In genomic region chrX:28595346-28595745, GRCh38 we compare ENCODE assay signal across 24 cellular contexts. TPM values are rescaled to one million over a fixed set of nuclear protein-coding genes. Genes with fewer than 3 reads are reported as not detected.
"Had no signal": no experiment of that assay in that cellular context is flagged by ENCODE, and none has a peak within 500 bp of the region (broad histone marks: within the 10 kb centered on the region; RNA-seq: fewer than 3 reads in every experiment).

No MANE protein-coding gene starts in this region.

- H3K9ac ChIP-seq: KMS-11 had no signal

- H3K4me3 Mint-ChIP-seq: activated CD4-positive, alpha-beta memory T cell treated with anti-CD3 and anti-CD28 coated beads, Interleukin-2, amount 10 ng/mL, durations not matched to agents 7 days and 5 days; activated CD4-positive, alpha-beta T cell treated with anti-CD3 and anti-CD28 coated beads for 36 hours; activated naive CD4-positive, alpha-beta T cell treated with anti-CD3 and anti-CD28 coated beads for 36 hours; activated naive CD8-positive, alpha-beta T cell; activated T-helper 17 cell treated with anti-CD3 and anti-CD28 coated beads, Interleukin-2, amount 50 U/mL, for 72 hours; T-helper 17 cell had no signal

- H3K4me1 Mint-ChIP-seq: activated CD4-positive, alpha-beta memory T cell treated with anti-CD3 and anti-CD28 coated beads, Interleukin-2, amount 10 ng/mL, durations not matched to agents 7 days and 5 days; activated CD4-positive, alpha-beta T cell treated with anti-CD3 and anti-CD28 coated beads for 36 hours; activated T-helper 17 cell treated with anti-CD3 and anti-CD28 coated beads, Interleukin-2, amount 50 U/mL, for 72 hours; T-helper 17 cell had no signal

- H3K27ac ChIP-seq: brain microvascular endothelial cell, cardiac muscle cell, KMS-11, VCaP had no signal

- H3K27me3 Mint-ChIP-seq: activated CD4-positive, alpha-beta memory T cell treated with anti-CD3 and anti-CD28 coated beads, Interleukin-2, amount 10 ng/mL, durations not matched to agents 7 days and 5 days; activated CD4-positive, alpha-beta T cell treated with anti-CD3 and anti-CD28 coated beads for 36 hours; activated naive CD8-positive, alpha-beta T cell; activated T-helper 17 cell treated with anti-CD3 and anti-CD28 coated beads, Interleukin-2, amount 50 U/mL, for 72 hours; T-helper 17 cell had no signal

- DNase-seq: activated CD4-positive, alpha-beta memory T cell treated with anti-CD3 and anti-CD28 coated beads, Interleukin-2, amount 10 ng/mL, durations not matched to agents 7 days and 5 days; activated CD4-positive, alpha-beta T cell treated with anti-CD3 and anti-CD28 coated beads for 36 hours; activated CD4-positive, alpha-beta T cell treated with anti-CD3 and anti-CD28 coated beads, Interleukin-2, amount 50 U/mL, for 1 hour; activated gamma-delta T cell; activated naive CD4-positive, alpha-beta T cell treated with anti-CD3 and anti-CD28 coated beads for 36 hours; activated T-cell treated with anti-CD3 and anti-CD28 coated beads for 4 hours; activated T-cell treated with anti-CD3 and anti-CD28 coated beads, Interleukin-2, amount 50 U/mL, for 48 hours; amygdala; brain microvascular endothelial cell; cerebellar nuclear complex; NCI-H1092; NCI-H2029 treated with DMSO at 0.1 percent for 48 hours; NCI-H82; SIG-M5; T-helper 17 cell; T1000 had no signal

- H3K36me3 ChIP-seq: brain microvascular endothelial cell, cardiac muscle cell had no signal

- H3K36me3 Mint-ChIP-seq: activated naive CD8-positive, alpha-beta T cell had no signal

- H3K27me3 ChIP-seq: brain microvascular endothelial cell, cardiac muscle cell had no signal

- ATAC-seq: activated CD4-positive, alpha-beta T cell treated with anti-CD3 and anti-CD28 coated beads for 36 hours; activated T-helper 17 cell treated with anti-CD3 and anti-CD28 coated beads, Interleukin-2, amount 50 U/mL, for 72 hours; T-helper 17 cell had no signal

- H3K9me3 Mint-ChIP-seq: activated CD4-positive, alpha-beta memory T cell treated with anti-CD3 and anti-CD28 coated beads, Interleukin-2, amount 10 ng/mL, durations not matched to agents 7 days and 5 days; activated naive CD4-positive, alpha-beta T cell treated with anti-CD3 and anti-CD28 coated beads for 36 hours; activated T-helper 17 cell treated with anti-CD3 and anti-CD28 coated beads, Interleukin-2, amount 50 U/mL, for 72 hours had no signal

- H3K4me3 ChIP-seq: cardiac muscle cell had no signal

- H3K4me2 ChIP-seq: KMS-11 had no signal

- H3K27ac Mint-ChIP-seq: activated CD4-positive, alpha-beta memory T cell treated with anti-CD3 and anti-CD28 coated beads, Interleukin-2, amount 10 ng/mL, durations not matched to agents 7 days and 5 days; activated CD4-positive, alpha-beta T cell treated with anti-CD3 and anti-CD28 coated beads for 36 hours; activated naive CD4-positive, alpha-beta T cell treated with anti-CD3 and anti-CD28 coated beads for 36 hours; activated naive CD8-positive, alpha-beta T cell; activated T-helper 17 cell treated with anti-CD3 and anti-CD28 coated beads, Interleukin-2, amount 50 U/mL, for 72 hours; T-helper 17 cell had no signal

RNA-seq across cellular contexts. Expression of gene IL1RAPL1, which starts 8.1 kb away (rescaled TPM):
- total RNA-seq: activated CD4-positive, alpha-beta memory T cell treated with anti-CD3 and anti-CD28 coated beads, Interleukin-2, amount 10 ng/mL, durations not matched to agents 7 days and 5 days; activated CD4-positive, alpha-beta T cell treated with anti-CD3 and anti-CD28 coated beads for 36 hours; activated CD8-positive, alpha-beta memory T cell treated with anti-CD3 and anti-CD28 coated beads for 36 hours; activated naive CD4-positive, alpha-beta T cell treated with anti-CD3 and anti-CD28 coated beads for 36 hours; activated T-helper 17 cell treated with anti-CD3 and anti-CD28 coated beads, Interleukin-2, amount 50 U/mL, for 72 hours; MCF 10A; NCI-H460; T-helper 17 cell had no signal
